1 cellular context compared by ENCODE assay signal in the genomic region with DNA sequence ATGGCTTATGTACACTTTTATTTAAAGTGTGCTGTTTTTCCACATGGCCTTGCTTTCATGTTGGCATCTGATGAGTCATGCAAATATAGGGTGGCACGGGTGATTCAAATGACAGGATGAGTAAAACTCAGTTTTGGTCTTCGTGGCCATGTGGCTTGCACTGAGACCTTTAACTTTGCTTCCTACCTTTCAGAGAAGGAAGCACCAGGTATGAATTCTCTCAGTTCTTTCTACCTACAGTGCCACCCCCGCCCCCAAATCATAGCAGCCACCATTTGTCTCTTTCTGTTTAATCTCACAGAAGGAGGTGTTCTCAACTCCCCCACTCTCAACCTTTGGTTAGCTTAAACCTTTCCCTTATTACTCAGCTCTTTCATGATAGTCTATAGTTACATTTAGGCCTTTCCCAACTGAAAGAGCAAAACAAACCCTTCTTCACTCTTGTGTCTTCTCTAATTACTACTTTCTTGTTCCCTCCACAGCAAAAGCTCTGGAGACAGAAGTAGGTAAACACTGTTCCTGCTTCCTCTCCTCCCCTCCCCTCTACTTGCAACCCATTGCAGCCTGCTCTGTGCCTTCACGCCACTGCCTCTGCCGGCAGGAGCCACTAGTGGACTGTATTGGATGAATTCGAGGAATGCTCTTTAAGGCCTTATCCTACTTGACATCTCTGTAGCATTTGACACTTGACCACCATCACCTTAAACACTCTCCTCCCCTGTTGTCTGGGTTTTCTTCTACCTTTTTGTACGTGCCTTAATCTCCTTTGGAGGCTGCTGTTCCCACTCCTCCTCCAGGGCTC.
TF ChIP-seq lines count a peak whose summit lies in the region.

No MANE protein-coding gene starts in this region.

TF ChIP-seq in GM12878, 131 proteins besides CTCF, POLR2A, EP300 and RAD21 (continued from another document):
- TF ChIP-seq YY1 (IDR thresholded peaks at IDR 0.05; ENCODE audit: low read depth, low read length) (0 out of 2 replicates have a peak, but pooled peaks have one; percentile 23), SP1 (IDR thresholded peaks at IDR 0.05; ENCODE audit: low read depth, low read length) (no peak), NFXL1 (IDR thresholded peaks at IDR 0.05; ENCODE audit: borderline replicate concordance) (no peak), ZNF622 (IDR thresholded peaks at IDR 0.05) (no peak), MEF2A (IDR thresholded peaks at IDR 0.05; ENCODE audit: insufficient read depth, low read depth, low read length) (0 out of 2 replicates have a peak, but pooled peaks have one; percentile 31), NFIC (IDR thresholded peaks at IDR 0.05; ENCODE audit: low read depth, low read length) (peak; percentile 38; the same call in 1 of the 2 replicates), IKZF1 (conservative IDR thresholded peaks at IDR 0.05) (no peak), TARDBP (IDR thresholded peaks at IDR 0.05; ENCODE audit: borderline replicate concordance) (no peak), POLR2AphosphoS5 (IDR thresholded peaks at IDR 0.05; ENCODE audit: low read length) (no peak)
